1 cellular context compared by ENCODE assay signal in genomic region chr1:92531939-92532338, GRCh38. TPM values are rescaled to one million over a fixed set of nuclear protein-coding genes. Genes with fewer than 3 reads are reported as not detected.
"Had no signal": no experiment of that assay in that cellular context is flagged by ENCODE, and none has a peak within 500 bp of the region (broad histone marks: within the 10 kb centered on the region; RNA-seq: fewer than 3 reads in every experiment).

No MANE protein-coding gene starts in this region.

RNA-seq across cellular contexts. Expression of gene GFI1, which starts 45.2 kb away (rescaled TPM):
- total RNA-seq: occipital lobe had no signal
